In genomic region chr15:31733424-31733823, GRCh38 we compare ENCODE assay signal across 17 cellular contexts.
A peak's percentile ranks its signal among the peaks of the same experiment; 100 is the strongest.
DNase-seq lines count a peak whose midpoint lies in the region; FAIRE-seq and TF ChIP-seq lines count a peak whose summit lies in the region.
"Had no signal": no experiment of that assay in that cellular context is flagged by ENCODE, and none has a peak within 500 bp of the region (broad histone marks: within the 10 kb centered on the region; RNA-seq: fewer than 3 reads in every experiment).

No MANE protein-coding gene starts in this region.

- POLR2A ChIA-PET in activated CD4-positive, alpha-beta T cell treated with anti-CD3 and anti-CD28 coated beads, Interleukin-2, amount 10 ng/mL, durations not matched to agents 7 days and 5 days (lab: Charles Lee) = no interaction called here
- POLR2A ChIA-PET in MCF 10A (lab: Yijun Ruan, JAX) = no interaction called here

- no TSS peak for BruUV-seq in MCF 10A (replicated peaks; lab: Mats Ljungman, UMichigan)

- H3K36me3 Mint-ChIP-seq in glutamatergic neuron (ENCODE audit: unreplicated experiment) = peaks cover 14% of the 10 kb centered on the region
- no peaks in the 10 kb centered on the region for H3K36me3 Mint-ChIP-seq in activated CD4-positive, alpha-beta T cell treated with anti-CD3 and anti-CD28 coated beads, Interleukin-2, amount 10 ng/mL, durations not matched to agents 7 days and 5 days (ENCODE audit: low read depth)
- no peaks in the 10 kb centered on the region for H3K36me3 Mint-ChIP-seq in MCF 10A (ENCODE audit: insufficient read depth, unreplicated experiment)
- H3K36me3 Mint-ChIP-seq: CD14-positive monocyte; CD8-positive, alpha-beta T cell had no signal

- no peaks in the 10 kb centered on the region for H3K4me1 ChIP-seq in testis
- H3K4me1 ChIP-seq: HAP-1 had no signal

- DNase-seq in GM19239 (ENCODE audit: insufficient read length, low spot score) (no peak), glutamatergic neuron (no peak), pons (ENCODE audit: low spot score) (peak; percentile 60), testis (no peak), NOMO-1 treated with dmso at 0.1 percent for 144 hours (lab: John Stamatoyannopoulos, UW; ENCODE audit: unreplicated experiment) (no peak), MCF 10A (ENCODE audit: unreplicated experiment) (no peak)
- no peak for DNase-seq in activated CD4-positive, alpha-beta T cell treated with anti-CD3 and anti-CD28 coated beads, Interleukin-2, amount 10 ng/mL, durations not matched to agents 7 days and 5 days
- DNase-seq: CD8-positive, alpha-beta T cell; COR-L47; DND-41; GDM1 had no signal

- no peaks in the 10 kb centered on the region for H3K36me3 ChIP-seq in testis (ENCODE audit: low read depth, missing control alignments)
- H3K36me3 ChIP-seq: HAP-1 had no signal

- no peaks in the 10 kb centered on the region for H3K9me3 ChIP-seq in testis
- H3K9me3 ChIP-seq: HAP-1 had no signal

- no peaks in the 10 kb centered on the region for H3K27me3 ChIP-seq in testis

- no peak overlapping the region for H3K4me3 ChIP-seq in testis
- H3K4me3 ChIP-seq: HAP-1 had no signal

- no peak for TF ChIP-seq CTCF in glutamatergic neuron (IDR thresholded peaks at IDR 0.05; ENCODE audit: partially characterized antibody, unreplicated experiment)
- no peak for TF ChIP-seq CTCF in testis (IDR thresholded peaks at IDR 0.05)
- no peak for TF ChIP-seq CTCF in MCF 10A (IDR thresholded peaks at IDR 0.05; ENCODE audit: unreplicated experiment)

- H3K9me3 Mint-ChIP-seq in glutamatergic neuron (ENCODE audit: unreplicated experiment) (peaks cover 15% of the 10 kb centered on the region), MCF 10A (ENCODE audit: unreplicated experiment) (peaks cover 21% of the 10 kb centered on the region)
- H3K9me3 Mint-ChIP-seq in activated CD4-positive, alpha-beta T cell treated with anti-CD3 and anti-CD28 coated beads, Interleukin-2, amount 10 ng/mL, durations not matched to agents 7 days and 5 days = peaks cover 3% of the 10 kb centered on the region

- H3K27me3 Mint-ChIP-seq in glutamatergic neuron (ENCODE audit: unreplicated experiment) (peaks cover 7% of the 10 kb centered on the region), MCF 10A (ENCODE audit: insufficient read depth, unreplicated experiment) (no peaks in the 10 kb centered on the region)
- H3K27me3 Mint-ChIP-seq in activated CD4-positive, alpha-beta T cell treated with anti-CD3 and anti-CD28 coated beads, Interleukin-2, amount 10 ng/mL, durations not matched to agents 7 days and 5 days = peaks cover 11% of the 10 kb centered on the region

- intact Hi-C loops in testis (cut with DNase I; ENCODE audit: low total_unique reads) (no loop called here), MCF 10A (cut with micrococcal nuclease) (no loop called here)

- CTCF ChIA-PET in activated CD4-positive, alpha-beta T cell treated with anti-CD3 and anti-CD28 coated beads, Interleukin-2, amount 10 ng/mL, durations not matched to agents 7 days and 5 days (lab: Charles Lee) = no interaction called here
- CTCF ChIA-PET in MCF 10A (lab: Yijun Ruan, JAX) = interaction anchor here (0.7 kb wide), 1 partner anchor 47 kb away, joined by 3 read pairs; no protein-coding TSS in a partner anchor

- H3K27ac ChIP-seq in testis = no peak overlapping the region

- no peak for TF ChIP-seq POLR2A in testis (IDR thresholded peaks at IDR 0.05)

- FAIRE-seq in GM19239 (lab: Jason Lieb, UNC) = peak; percentile 21
- FAIRE-seq: A204.1, D721Med, H1, HTR-8/SVneo had no signal

- peak overlapping the region; percentile 95 for H3K27ac Mint-ChIP-seq in glutamatergic neuron (ENCODE audit: unreplicated experiment)
- H3K27ac Mint-ChIP-seq in activated CD4-positive, alpha-beta T cell treated with anti-CD3 and anti-CD28 coated beads, Interleukin-2, amount 10 ng/mL, durations not matched to agents 7 days and 5 days = no peak overlapping the region
- no peak overlapping the region for H3K27ac Mint-ChIP-seq in MCF 10A (ENCODE audit: low read depth, unreplicated experiment)
- H3K27ac Mint-ChIP-seq: CD14-positive monocyte; CD8-positive, alpha-beta T cell had no signal

- peaks cover 57% of the 10 kb centered on the region for H3K4me1 Mint-ChIP-seq in glutamatergic neuron (ENCODE audit: low read depth, unreplicated experiment)
- H3K4me1 Mint-ChIP-seq in activated CD4-positive, alpha-beta T cell treated with anti-CD3 and anti-CD28 coated beads, Interleukin-2, amount 10 ng/mL, durations not matched to agents 7 days and 5 days = no peaks in the 10 kb centered on the region
- no peaks in the 10 kb centered on the region for H3K4me1 Mint-ChIP-seq in MCF 10A (ENCODE audit: insufficient read depth, unreplicated experiment)
- H3K4me1 Mint-ChIP-seq: CD14-positive monocyte had no signal

- H3K4me3 Mint-ChIP-seq in glutamatergic neuron (ENCODE audit: unreplicated experiment) = peak overlapping the region; percentile 50
- H3K4me3 Mint-ChIP-seq in activated CD4-positive, alpha-beta T cell treated with anti-CD3 and anti-CD28 coated beads, Interleukin-2, amount 10 ng/mL, durations not matched to agents 7 days and 5 days = no peak overlapping the region
- no peak overlapping the region for H3K4me3 Mint-ChIP-seq in MCF 10A (ENCODE audit: unreplicated experiment)
- H3K4me3 Mint-ChIP-seq: CD14-positive monocyte; CD8-positive, alpha-beta T cell had no signal

- WGBS in testis, 2 donors = 62% methylated on average over 4 of the region's 4 CpGs
